26 cellular contexts compared by ENCODE assay signal in the genomic region with DNA sequence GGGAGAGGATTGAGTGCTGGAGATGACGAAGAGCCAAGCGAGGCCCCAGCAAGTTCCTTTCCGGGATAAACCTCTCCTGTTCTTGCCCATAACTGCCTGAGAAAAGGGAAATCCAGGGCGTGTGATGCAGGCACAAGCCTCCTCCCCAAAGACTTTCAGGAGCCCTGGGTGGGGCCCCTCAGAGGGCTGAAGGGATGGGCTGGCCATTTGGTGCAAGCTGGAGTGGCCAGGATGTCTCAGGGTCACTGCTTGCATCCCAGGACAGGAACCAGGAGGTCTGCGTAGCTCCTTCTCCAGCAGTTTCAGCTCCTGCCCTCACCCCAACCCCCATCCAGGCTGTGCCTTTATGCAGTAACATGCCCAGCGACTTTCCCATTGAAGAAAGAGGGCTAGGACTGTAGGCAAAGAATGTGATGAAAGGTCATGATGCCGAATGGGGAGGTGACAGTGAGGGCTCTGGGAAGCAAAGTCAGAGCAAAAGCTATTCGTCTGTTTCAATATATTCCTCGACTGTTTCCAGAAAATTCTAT.
"Had no signal": no experiment of that assay in that cellular context is flagged by ENCODE, and none has a peak within 500 bp of the region (broad histone marks: within the 10 kb centered on the region; RNA-seq: fewer than 3 reads in every experiment).

No MANE protein-coding gene starts in this region.

- H3K4me1 Mint-ChIP-seq: activated B cell treated with CpG ODN at 0.5 μM for 24 hours; activated CD4-positive, alpha-beta memory T cell treated with anti-CD3 and anti-CD28 coated beads, Interleukin-2, amount 10 ng/mL, durations not matched to agents 7 days and 5 days; memory B cell; stimulated activated memory B cell treated with anti-CD40 and anti-IgM and Interleukin-4, amounts not matched to agents 10 μg/mL and 1 μg/mL and 100 μg/mL, for 72 hours had no signal

- H3K4me3 Mint-ChIP-seq: activated B cell treated with CpG ODN at 0.5 μM for 24 hours; activated CD4-positive, alpha-beta memory T cell treated with anti-CD3 and anti-CD28 coated beads, Interleukin-2, amount 10 ng/mL, durations not matched to agents 7 days and 5 days; activated naive CD8-positive, alpha-beta T cell; memory B cell; nephron; stimulated activated memory B cell treated with anti-CD40 and anti-IgM and Interleukin-4, amounts not matched to agents 10 μg/mL and 1 μg/mL and 100 μg/mL, for 72 hours had no signal

- DNase-seq: activated B cell treated with CpG ODN at 0.5 μM for 24 hours; activated CD4-positive, alpha-beta memory T cell treated with anti-CD3 and anti-CD28 coated beads, Interleukin-2, amount 10 ng/mL, durations not matched to agents 7 days and 5 days; activated CD4-positive, alpha-beta T cell treated with anti-CD3 and anti-CD28 coated beads for 4 hours; activated gamma-delta T cell treated with Interleukin-2 at 50 U/mL for 16 hours; activated T-cell treated with anti-CD3 and anti-CD28 coated beads, Interleukin-2, amount 50 U/mL, for 1 hour; brain microvascular endothelial cell; central memory CD4-positive, alpha-beta T cell; dermis blood vessel endothelial cell; effector memory CD4-positive, alpha-beta T cell; glutamatergic neuron; hypothalamus; occipital lobe; stimulated activated CD4-positive, alpha-beta T cell treated with anti-CD3 and anti-CD28 coated beads, Interleukin-2, amount 100 ng/mL, for 24 hours; T-helper 1 cell; T1000; trophoblast cell had no signal

- H3K27ac Mint-ChIP-seq: activated B cell treated with CpG ODN at 0.5 μM for 24 hours; activated CD4-positive, alpha-beta memory T cell treated with anti-CD3 and anti-CD28 coated beads, Interleukin-2, amount 10 ng/mL, durations not matched to agents 7 days and 5 days; activated naive CD8-positive, alpha-beta T cell; memory B cell; nephron; stimulated activated memory B cell treated with anti-CD40 and anti-IgM and Interleukin-4, amounts not matched to agents 10 μg/mL and 1 μg/mL and 100 μg/mL, for 72 hours had no signal

- H3K27ac ChIP-seq: ascending aorta, brain microvascular endothelial cell, esophagus muscularis mucosa, prostate gland, SJSA1, skin epidermis, testis had no signal

- H3K27me3 Mint-ChIP-seq: activated B cell treated with CpG ODN at 0.5 μM for 24 hours; activated CD4-positive, alpha-beta memory T cell treated with anti-CD3 and anti-CD28 coated beads, Interleukin-2, amount 10 ng/mL, durations not matched to agents 7 days and 5 days; memory B cell; stimulated activated memory B cell treated with anti-CD40 and anti-IgM and Interleukin-4, amounts not matched to agents 10 μg/mL and 1 μg/mL and 100 μg/mL, for 72 hours had no signal

- H3K9me3 Mint-ChIP-seq: activated B cell treated with CpG ODN at 0.5 μM for 24 hours; activated CD4-positive, alpha-beta memory T cell treated with anti-CD3 and anti-CD28 coated beads, Interleukin-2, amount 10 ng/mL, durations not matched to agents 7 days and 5 days; memory B cell; nephron had no signal

- H3K36me3 Mint-ChIP-seq: memory B cell; stimulated activated memory B cell treated with anti-CD40 and anti-IgM and Interleukin-4, amounts not matched to agents 10 μg/mL and 1 μg/mL and 100 μg/mL, for 72 hours had no signal
